8 cellular contexts compared by ENCODE assay signal in genomic region chr20:49344975-49345374, GRCh38.
DNase-seq lines count a peak whose midpoint lies in the region; ATAC-seq and TF ChIP-seq lines count a peak whose summit lies in the region.

No MANE protein-coding gene starts in this region.

- DNase-seq in AG10803 (ENCODE audit: low read depth) (peak; percentile 97), PC-9 (peak; percentile 77 to 94), nucleus accumbens (lab: John Stamatoyannopoulos, UW) (peak in 37 of 56 donors; percentile 7 to 75 (median 35))
- no peak for DNase-seq in central memory CD4-positive, alpha-beta T cell
- DNase-seq in effector memory CD8-positive, alpha-beta T cell: no peak

- no peak overlapping the region for H2AFZ ChIP-seq in PC-9

- no peaks in the 10 kb centered on the region for H3K9me3 Mint-ChIP-seq in effector memory CD8-positive, alpha-beta T cell

- no peak overlapping the region for H3K27ac Mint-ChIP-seq in effector memory CD8-positive, alpha-beta T cell

- CTCF ChIA-PET in PC-9 (lab: Charles Lee): interaction anchor here (0.6 kb wide), 1 partner anchor 9 kb away, joined by 3 read pairs; no protein-coding TSS in a partner anchor

- intact Hi-C loops in PC-9 (cut with micrococcal nuclease; ENCODE audit: unreplicated experiment): loop anchor here (5.0 kb wide), 1 partner anchor 742 kb away; no protein-coding TSS in a partner anchor

- H3K36me3 Mint-ChIP-seq in effector memory CD8-positive, alpha-beta T cell (ENCODE audit: insufficient read depth): no peaks in the 10 kb centered on the region

- peaks cover 5 to 7% of the 10 kb centered on the region in 2 donors for H3K4me1 Mint-ChIP-seq in effector memory CD8-positive, alpha-beta T cell (ENCODE audit: low read depth in 2 of 2)

- no peaks in the 10 kb centered on the region for H3K79me2 ChIP-seq in PC-9 (ENCODE audit: low read depth)

- H3K4me3 ChIP-seq in AG10803 (ENCODE audit: low read length) (peak overlapping the region; percentile 38), PC-9 (peak overlapping the region; percentile 45; the same call in 1 of the 2 replicates), esophagus (ENCODE audit: low read depth in 1 of 2, low read length in 2 of 2) (no peak overlapping the region)

- H3K4me1 ChIP-seq in PC-9 (replicated peaks; ENCODE audit: insufficient read depth) (peaks cover 39% of the 10 kb centered on the region), esophagus (ENCODE audit: control insufficient read depth in 2 of 2, insufficient read depth in 2 of 2, low read length in 1 of 2) (peaks cover 5 to 10% of the 10 kb centered on the region in 2 donors)

- H3K36me3 ChIP-seq in PC-9 (ENCODE audit: low read depth) (no peaks in the 10 kb centered on the region), esophagus (ENCODE audit: control insufficient read depth in 2 of 2, insufficient read depth in 2 of 2, low read length in 1 of 2) (no peaks in the 10 kb centered on the region)

- H3K27me3 Mint-ChIP-seq in effector memory CD8-positive, alpha-beta T cell: peaks cover 17 to 52% of the 10 kb centered on the region in 2 donors

- H3K9me2 ChIP-seq in PC-9 (ENCODE audit: insufficient read depth): no peaks in the 10 kb centered on the region

- peak overlapping the region; percentile 87 for H3K4me2 ChIP-seq in PC-9

- WGBS in esophagus, 2 donors: 10 to 29% methylated on average over 9 of the region's 9 CpGs

- no peak overlapping the region for H3K4me3 Mint-ChIP-seq in effector memory CD8-positive, alpha-beta T cell

- H3K27ac ChIP-seq in PC-9: peak overlapping the region; percentile 81
- H3K27ac ChIP-seq in esophagus (ENCODE audit: low read depth in 2 of 2, low read length in 1 of 2): peak overlapping the region; percentile 56 to 65

- no peaks in the 10 kb centered on the region for H3K27me3 ChIP-seq in PC-9 (ENCODE audit: insufficient read depth, low read depth)
- H3K27me3 ChIP-seq in esophagus (ENCODE audit: control insufficient read depth in 1 of 2, insufficient read depth in 2 of 2, low read length in 2 of 2): no peaks in the 10 kb centered on the region

- ATAC-seq in GM19395 (IDR thresholded peaks at IDR 0.05; ENCODE audit: unreplicated experiment): no peak
- no peak for ATAC-seq in effector memory CD8-positive, alpha-beta T cell (replicated peaks)
- no peak for ATAC-seq in HG03135 (IDR thresholded peaks at IDR 0.05; ENCODE audit: unreplicated experiment)

- H3K9me3 ChIP-seq in PC-9 (ENCODE audit: insufficient read depth, low read depth) (no peaks in the 10 kb centered on the region), esophagus (ENCODE audit: control insufficient read depth in 2 of 2, insufficient read depth in 1 of 2, low read depth in 1 of 2, low read length in 1 of 2) (no peaks in the 10 kb centered on the region)

- POLR2A ChIA-PET in PC-9 (lab: Charles Lee; ENCODE audit: unreplicated experiment): interaction anchor here (0.6 to 0.8 kb wide), 4 partner anchors 67 to 426 kb away, joined by 3 to 7 read pairs (median 3); partner anchors contain the start of gene ZNFX1

- TF ChIP-seq CTCF in AG10803 (conservative IDR thresholded peaks at IDR 0.05; ENCODE audit: low read length) (no peak), PC-9 (conservative IDR thresholded peaks at IDR 0.05) (no peak)

- H3F3A ChIP-seq in PC-9 (ENCODE audit: insufficient read depth, low read depth): peaks cover 27% of the 10 kb centered on the region

- H4K20me1 ChIP-seq in PC-9 (ENCODE audit: insufficient read depth): no peaks in the 10 kb centered on the region

- BruUV-seq in PC-9 (replicated peaks; lab: Mats Ljungman, UMichigan): no TSS peak

Comparison
In these comparisons a context has a peak if more than half of its experiments do, and no peak if none do; other contexts are left out.
1. DNase-seq: peak in AG10803 (single experiment), PC-9 (2 of 2) and nucleus accumbens (37 of 56); none in central memory CD4-positive, alpha-beta T cell (single experiment) and effector memory CD8-positive, alpha-beta T cell (0 of 3).
2. H3K4me3 ChIP-seq: peak in AG10803 (single experiment) and PC-9 (single experiment); none in esophagus (0 of 2).